ENCODE assay signal across 19 cellular contexts in the genomic region with DNA sequence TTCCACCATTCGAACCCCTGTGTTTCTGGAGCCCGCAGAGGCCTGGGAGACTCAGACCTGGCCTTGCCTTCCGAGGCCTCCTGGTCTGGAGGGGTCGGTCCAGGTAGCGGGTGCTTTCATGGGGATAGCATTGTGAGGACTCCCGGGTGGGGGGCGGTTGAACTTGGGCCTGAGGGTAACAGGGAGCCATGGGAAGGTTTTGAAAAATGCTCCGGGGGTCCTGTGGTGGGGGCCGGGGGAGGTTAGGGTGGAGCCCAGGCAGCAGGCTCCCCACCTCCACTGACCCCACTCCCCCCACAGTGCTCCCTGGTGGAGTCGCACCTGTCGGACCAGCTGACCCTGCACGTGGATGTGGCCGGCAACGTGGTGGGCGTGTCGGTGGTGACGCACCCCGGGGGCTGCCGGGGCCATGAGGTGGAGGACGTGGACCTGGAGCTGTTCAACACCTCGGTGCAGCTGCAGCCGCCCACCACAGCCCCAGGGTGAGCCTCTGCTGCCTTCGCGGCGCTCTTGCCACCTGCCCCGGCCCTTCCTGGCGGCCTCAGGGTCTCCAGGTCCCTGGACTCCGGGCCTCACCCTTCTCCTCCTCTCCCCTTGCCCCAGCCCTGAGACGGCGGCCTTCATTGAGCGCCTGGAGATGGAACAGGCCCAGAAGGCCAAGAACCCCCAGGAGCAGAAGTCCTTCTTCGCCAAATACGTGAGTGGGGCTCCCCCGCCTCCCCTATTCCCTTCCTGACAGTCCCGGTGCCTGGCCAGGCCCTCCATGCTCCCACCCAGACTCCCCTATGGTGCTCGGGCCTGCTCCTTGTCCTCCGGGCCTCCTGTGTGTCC. TPM values are rescaled to one million over a fixed set of nuclear protein-coding genes. Genes with fewer than 3 reads are reported as not detected.
"Had no signal": no experiment of that assay in that cellular context is flagged by ENCODE, and none has a peak within 500 bp of the region (broad histone marks: within the 10 kb centered on the region; RNA-seq: fewer than 3 reads in every experiment).

No MANE protein-coding gene starts in this region.

- H3K9me3 Mint-ChIP-seq: activated CD8-positive, alpha-beta T cell treated with anti-CD3 and anti-CD28 coated beads for 36 hours; activated naive CD4-positive, alpha-beta T cell treated with anti-CD3 and anti-CD28 coated beads for 36 hours had no signal

- ATAC-seq: activated CD8-positive, alpha-beta T cell treated with anti-CD3 and anti-CD28 coated beads for 36 hours; activated T-cell treated with anti-CD3 and anti-CD28 coated beads, Interleukin-2, amount 50 U/mL, for 72 hours; body of pancreas; foreskin keratinocyte; WTC11 had no signal

- H3K27me3 Mint-ChIP-seq: activated CD8-positive, alpha-beta T cell treated with anti-CD3 and anti-CD28 coated beads for 36 hours had no signal

- H3K4me3 Mint-ChIP-seq: activated CD8-positive, alpha-beta T cell treated with anti-CD3 and anti-CD28 coated beads for 36 hours; activated naive CD4-positive, alpha-beta T cell treated with anti-CD3 and anti-CD28 coated beads for 36 hours; activated T-cell treated with anti-CD3 and anti-CD28 coated beads, Interleukin-2, amount 50 U/mL, for 72 hours; mesothelial cell of epicardium; neural progenitor cell; WTC11 had no signal

- H3K27ac Mint-ChIP-seq: activated CD8-positive, alpha-beta T cell treated with anti-CD3 and anti-CD28 coated beads for 36 hours; activated naive CD4-positive, alpha-beta T cell treated with anti-CD3 and anti-CD28 coated beads for 36 hours; activated T-cell treated with anti-CD3 and anti-CD28 coated beads, Interleukin-2, amount 50 U/mL, for 72 hours; mesothelial cell of epicardium; neural progenitor cell; WTC11 had no signal

- DNase-seq: activated CD4-positive, alpha-beta T cell treated with anti-CD3 and anti-CD28 coated beads for 48 hours; activated CD8-positive, alpha-beta T cell treated with anti-CD3 and anti-CD28 coated beads for 36 hours; activated naive CD4-positive, alpha-beta T cell treated with anti-CD3 and anti-CD28 coated beads for 36 hours; activated T-cell treated with anti-CD3 and anti-CD28 coated beads, Interleukin-2, amount 50 U/mL, for 72 hours; amygdala; body of pancreas; central memory CD4-positive, alpha-beta T cell; cortex of kidney; effector CD8-positive, alpha-beta T cell; foreskin keratinocyte; retina; stimulated activated CD4-positive, alpha-beta T cell treated with anti-CD3 and anti-CD28 coated beads, Interleukin-2, amount 100 ng/mL, for 48 hours; stimulated activated naive CD4-positive, alpha-beta T cell; trophoblast cell had no signal

RNA-seq across cellular contexts. Expression of gene ASPDH, which starts 33.2 kb away (rescaled TPM):
- total RNA-seq: activated CD8-positive, alpha-beta T cell treated with anti-CD3 and anti-CD28 coated beads for 36 hours; activated naive CD4-positive, alpha-beta T cell treated with anti-CD3 and anti-CD28 coated beads for 36 hours; activated T-cell treated with anti-CD3 and anti-CD28 coated beads, Interleukin-2, amount 50 U/mL, for 72 hours; body of pancreas; foreskin keratinocyte; lower leg skin; mesothelial cell of epicardium; T-helper 2 cell treated with Interferon-gamma antibody and Interleukin-4, amounts not matched to agents 100 ng/mL and 5 ng/mL, for 36 hours; WTC11 had no signal

RNA-seq across cellular contexts. Expression of gene MYBPC2, which starts 47.8 kb away (rescaled TPM):
- total RNA-seq: body of pancreas, foreskin keratinocyte had no signal
